Comparison of ENCODE assay signal across 8 cellular contexts in the genomic region with DNA sequence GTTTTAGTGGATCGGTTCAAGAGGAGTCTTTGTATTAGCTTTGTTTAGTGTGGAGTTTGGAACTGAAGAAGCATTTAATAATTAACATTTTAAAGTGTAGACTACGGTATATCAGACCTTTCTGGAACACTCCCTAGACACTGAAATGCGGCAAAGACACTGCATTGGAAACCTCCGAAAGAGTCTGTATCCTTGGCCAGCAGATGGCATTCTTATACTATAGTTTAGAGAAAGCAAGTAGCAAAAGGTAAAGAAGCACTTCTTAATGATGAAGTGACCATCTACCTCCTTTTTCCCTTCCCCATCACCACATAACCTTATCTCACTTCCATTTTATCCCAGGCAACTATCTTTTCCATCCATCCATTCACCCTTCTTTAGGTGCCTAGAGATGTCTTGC. TPM values are rescaled to one million over a fixed set of nuclear protein-coding genes. Genes with fewer than 3 reads are reported as not detected.
DNase-seq lines count a peak whose midpoint lies in the region; ATAC-seq and TF ChIP-seq lines count a peak whose summit lies in the region.

No MANE protein-coding gene starts in this region.

- intact Hi-C loops in upper lobe of right lung (cut with DNase I) = no loop called here

- no peaks in the 10 kb centered on the region for H3K36me3 ChIP-seq in upper lobe of right lung

- H3K27me3 ChIP-seq in upper lobe of right lung = no peaks in the 10 kb centered on the region

- ATAC-seq in HG02759 (IDR thresholded peaks at IDR 0.05; ENCODE audit: unreplicated experiment) = peak; percentile 73
- peak; percentile 90 for ATAC-seq in upper lobe of right lung
- ATAC-seq in GM21390 (IDR thresholded peaks at IDR 0.05; ENCODE audit: unreplicated experiment) = no peak

- DNase-seq in EL (peak; percentile 45), NCI-H2171 treated with DMSO at 0.1 percent for 48 hours (lab: John Stamatoyannopoulos, UW) (peak; percentile 32), amniotic epithelial cell (ENCODE audit: low read depth) (peak; percentile 52), iPS-NIHi7 (ENCODE audit: extremely low spot score) (peak; percentile 42), upper lobe of right lung (no peak)

- H3K27ac ChIP-seq in 22Rv1 (no peak overlapping the region), upper lobe of right lung (no peak overlapping the region)

- no peaks in the 10 kb centered on the region for H3K4me1 ChIP-seq in upper lobe of right lung

- H3K4me3 ChIP-seq in upper lobe of right lung = no peak overlapping the region

- TF ChIP-seq CTCF in 22Rv1 (IDR thresholded peaks at IDR 0.05) = peak; percentile 50
- TF ChIP-seq CTCF in upper lobe of right lung (IDR thresholded peaks at IDR 0.05) = peak; percentile 63

- H3K9me3 ChIP-seq in upper lobe of right lung = no peaks in the 10 kb centered on the region

RNA-seq across cellular contexts. Expression of a gene that starts 7.6 kb away (rescaled TPM):
- not detected for total RNA-seq in upper lobe of right lung
